ENCODE assay signal across 17 cellular contexts in genomic region chr1:32904797-32905196, GRCh38. TPM values are rescaled to one million over a fixed set of nuclear protein-coding genes. Genes with fewer than 3 reads are reported as not detected.
A peak's percentile ranks its signal among the peaks of the same experiment; 100 is the strongest.
DNase-seq lines count a peak whose midpoint lies in the region; ATAC-seq and TF ChIP-seq lines count a peak whose summit lies in the region.
"Had no signal": no experiment of that assay in that cellular context is flagged by ENCODE, and none has a peak within 500 bp of the region (broad histone marks: within the 10 kb centered on the region; RNA-seq: fewer than 3 reads in every experiment).

No MANE protein-coding gene starts in this region.

- intact Hi-C loops in Calu3 (cut with micrococcal nuclease; ENCODE audit: unreplicated experiment) (no loop called here), stomach (cut with DNase I; ENCODE audit: low total_unique reads) (no loop called here), MCF 10A (cut with micrococcal nuclease) (no loop called here)

- DNase-seq in Calu3 (no peak), mesenteric fat pad (ENCODE audit: low spot score) (peak; percentile 16), stomach (no peak), brain microvascular endothelial cell (no peak), MCF 10A (ENCODE audit: unreplicated experiment) (no peak)
- DNase-seq: AML-193, HCEC 1CT, Kasumi-1, NCI-H1092 treated with DMSO at 0.1 percent for 48 hours, NCI-H2081 treated with DMSO at 0.1 percent for 48 hours, SJCRH30 had no signal

- CTCF ChIA-PET in Calu3 (lab: Charles Lee): interaction anchor here (0.7 to 1.7 kb wide), 3 partner anchors 28 to 68 kb away, joined by 3 read pairs; no protein-coding TSS in a partner anchor
- CTCF ChIA-PET in MCF 10A (lab: Yijun Ruan, JAX): interaction anchor here (0.6 to 1.2 kb wide), 2 partner anchors 151 to 181 kb away, joined by 3 to 5 read pairs; no protein-coding TSS in a partner anchor

- H3K27ac ChIP-seq in VCaP (peak overlapping the region; percentile 54), stomach (peak overlapping the region; percentile 50 to 82 (median 73)), brain microvascular endothelial cell (no peak overlapping the region)
- H3K27ac ChIP-seq: SJCRH30 had no signal

- H3K4me1 Mint-ChIP-seq in Calu3 (ENCODE audit: low read depth, unreplicated experiment): peaks cover 11% of the 10 kb centered on the region
- H3K4me1 Mint-ChIP-seq in MCF 10A (ENCODE audit: insufficient read depth, unreplicated experiment): no peaks in the 10 kb centered on the region

- H3K9me3 ChIP-seq in stomach: no peaks in the 10 kb centered on the region
- H3K9me3 ChIP-seq: SJCRH30 had no signal

- no peak overlapping the region for H3K4me3 Mint-ChIP-seq in Calu3 (ENCODE audit: low read depth, unreplicated experiment)
- no peak overlapping the region for H3K4me3 Mint-ChIP-seq in MCF 10A (ENCODE audit: unreplicated experiment)
- H3K4me3 Mint-ChIP-seq: CD14-positive monocyte, GM23338 had no signal

- no peak for ATAC-seq in GM19351 (IDR thresholded peaks at IDR 0.05; ENCODE audit: unreplicated experiment)
- ATAC-seq: GM23338 had no signal

- TF ChIP-seq POLR2A in stomach (IDR thresholded peaks at IDR 0.05): no peak

- BruUV-seq in Calu3 (replicated peaks; lab: Mats Ljungman, UMichigan) (no TSS peak), MCF 10A (replicated peaks; lab: Mats Ljungman, UMichigan) (no TSS peak)

- peaks cover 20 to 48% (median 33%) of the 10 kb centered on the region in 4 donors for H3K4me1 ChIP-seq in stomach
- H3K4me1 ChIP-seq: SJCRH30 had no signal

- TF ChIP-seq CTCF in Calu3 (IDR thresholded peaks at IDR 0.05; ENCODE audit: unreplicated experiment) (no peak), VCaP (conservative IDR thresholded peaks at IDR 0.05) (no peak), stomach (IDR thresholded peaks at IDR 0.05) (no peak), brain microvascular endothelial cell (IDR thresholded peaks at IDR 0.05; ENCODE audit: low read depth, low read length, missing control alignments) (no peak), MCF 10A (IDR thresholded peaks at IDR 0.05; ENCODE audit: unreplicated experiment) (no peak)

- H3K4me3 ChIP-seq in stomach (no peak overlapping the region), brain microvascular endothelial cell (ENCODE audit: low read depth, low read length) (no peak overlapping the region)
- H3K4me3 ChIP-seq: GM23338, SJCRH30 had no signal

- WGBS in stomach, 5 donors: 16 to 54% (median 40%) methylated on average over 2 of the region's 2 CpGs

- no peaks in the 10 kb centered on the region for H3K9me3 Mint-ChIP-seq in Calu3 (ENCODE audit: low read depth, unreplicated experiment)
- H3K9me3 Mint-ChIP-seq in MCF 10A (ENCODE audit: unreplicated experiment): no peaks in the 10 kb centered on the region
- H3K9me3 Mint-ChIP-seq: GM23338 had no signal

- H3K27ac Mint-ChIP-seq in Calu3 (ENCODE audit: unreplicated experiment): peak overlapping the region; percentile 58
- no peak overlapping the region for H3K27ac Mint-ChIP-seq in MCF 10A (ENCODE audit: low read depth, unreplicated experiment)
- H3K27ac Mint-ChIP-seq: GM23338, IgD-negative memory B cell had no signal

- H3K27me3 Mint-ChIP-seq in Calu3 (ENCODE audit: unreplicated experiment) (no peaks in the 10 kb centered on the region), MCF 10A (ENCODE audit: insufficient read depth, unreplicated experiment) (no peaks in the 10 kb centered on the region)

- H3K27me3 ChIP-seq in stomach (peaks cover 0 to 29% (median 3%) of the 10 kb centered on the region in 3 donors), brain microvascular endothelial cell (replicated peaks) (no peaks in the 10 kb centered on the region)

- in situ Hi-C loops in brain microvascular endothelial cell (cut with HindIII; ENCODE audit: low pct_ligation_motif_present, low sequenced_read_pairs): no loop called here

- H3K36me3 ChIP-seq in stomach: no peaks in the 10 kb centered on the region
- no peaks in the 10 kb centered on the region for H3K36me3 ChIP-seq in brain microvascular endothelial cell (replicated peaks)
- H3K36me3 ChIP-seq: SJCRH30 had no signal

- TF ChIP-seq EP300 in stomach (IDR thresholded peaks at IDR 0.05): no peak

- peaks cover 22% of the 10 kb centered on the region for H3K36me3 Mint-ChIP-seq in Calu3 (ENCODE audit: insufficient read depth, unreplicated experiment)
- no peaks in the 10 kb centered on the region for H3K36me3 Mint-ChIP-seq in MCF 10A (ENCODE audit: insufficient read depth, unreplicated experiment)
- H3K36me3 Mint-ChIP-seq: IgD-negative memory B cell had no signal

- POLR2A ChIA-PET in MCF 10A (lab: Yijun Ruan, JAX): interaction anchor here (0.7 kb wide), 1 partner anchor 176 kb away, joined by 4 read pairs; no protein-coding TSS in a partner anchor

RNA-seq across cellular contexts. Expression of gene TMEM54, which starts 3.6 kb away (rescaled TPM):
- 95.9 and 117 TPM in 2 replicates for total RNA-seq in Calu3 (2022)
- total RNA-seq in mesenteric fat pad: 26.8 TPM
- total RNA-seq in stomach: 100 to 1,000 TPM in 3 of 5 donors, 10 to 100 TPM in 2; 34.9 to 408 (median 195) TPM
- polyA plus RNA-seq in stomach: 100 to 1,000 TPM; 104 to 249 (median 122) TPM
- 6.2 and 12.1 TPM in 2 replicates for total RNA-seq in MCF 10A (2022)
- polyA plus RNA-seq: CD14-positive monocyte, IgD-negative memory B cell had no signal

RNA-seq across cellular contexts. Expression of gene HPCA, which starts 18.5 kb away (rescaled TPM):
- not detected in 2 replicates for total RNA-seq in Calu3 (2022)
- total RNA-seq in mesenteric fat pad: not detected
- 1 to 10 TPM in 1 of 5 donors, not detected in 4; 4.9 TPM for total RNA-seq in stomach
- under 1 TPM in 2 of 3 donors, not detected in 1; 0.30 to 0.75 TPM for polyA plus RNA-seq in stomach
- total RNA-seq in MCF 10A (2022): not detected in 2 replicates
- total RNA-seq: NCI-H460, SJCRH30 had no signal
- polyA plus RNA-seq: CD14-positive monocyte, IgD-negative memory B cell had no signal

RNA-seq across cellular contexts. Expression of gene FNDC5, which starts 34.1 kb away (rescaled TPM):
- 0.15 TPM in 1 of 2 replicates, not detected in the other for total RNA-seq in Calu3 (2022)
- 0.96 TPM for total RNA-seq in mesenteric fat pad
- 10 to 100 TPM in 2 of 5 donors, 1 to 10 TPM in 1, under 1 TPM in 1, not detected in 1; 0.89 to 21.0 (median 6.9) TPM for total RNA-seq in stomach
- polyA plus RNA-seq in stomach: 1 to 10 TPM; 2.0 to 9.9 (median 6.7) TPM
- not detected in 2 replicates for total RNA-seq in MCF 10A (2022)
- polyA plus RNA-seq: CD14-positive monocyte, IgD-negative memory B cell had no signal

RNA-seq across cellular contexts. Expression of gene RNF19B, which starts 59.8 kb away (rescaled TPM):
- total RNA-seq in Calu3 (2022) (21.5 and 23.2 TPM in 2 replicates), mesenteric fat pad (23.5 TPM), stomach (10 to 100 TPM in 3 of 5 donors, 1 to 10 TPM in 1, under 1 TPM in 1; 0.58 to 29.5 (median 10.3) TPM), MCF 10A (2022) (38.0 and 41.3 TPM in 2 replicates)
- polyA plus RNA-seq in stomach: 10 to 100 TPM in 1 of 3 donors, 1 to 10 TPM in 2; 9.1 to 10.4 (median 9.1) TPM
